10 cellular contexts compared by ENCODE assay signal in genomic region chr13:103515410-103515809, GRCh38.
"Had no signal": no experiment of that assay in that cellular context is flagged by ENCODE, and none has a peak within 500 bp of the region (broad histone marks: within the 10 kb centered on the region; RNA-seq: fewer than 3 reads in every experiment).

No MANE protein-coding gene starts in this region.

- H3K36me3 Mint-ChIP-seq: IgD-negative memory B cell had no signal

- H3K4me1 ChIP-seq: HAP-1 had no signal

- H3K36me3 ChIP-seq: HAP-1 had no signal

- H3K27ac Mint-ChIP-seq: HFFc6, IgD-negative memory B cell had no signal

- H3K27ac ChIP-seq: GM23248, HL-60 had no signal

- H3K4me3 Mint-ChIP-seq: HFFc6, IgD-negative memory B cell had no signal

- H3K9ac ChIP-seq: GM23248 had no signal

- H2AFZ ChIP-seq: GM23248 had no signal

- H3K4me1 Mint-ChIP-seq: IgD-negative memory B cell had no signal

- ATAC-seq: HCT116, HepG2 had no signal

- H3K9me3 ChIP-seq: HAP-1 had no signal

- H3K4me3 ChIP-seq: GM23248, HAP-1 had no signal

- H3K27me3 Mint-ChIP-seq: IgD-negative memory B cell had no signal

- DNase-seq: GM23248, GOT3, H7, HFFc6, KBM-7 had no signal
